ENCODE assay signal across 22 cellular contexts in genomic region chr2:20476950-20477349, GRCh38. TPM values are rescaled to one million over a fixed set of nuclear protein-coding genes. Genes with fewer than 3 reads are reported as not detected.
DNase-seq lines count a peak whose midpoint lies in the region; ATAC-seq and TF ChIP-seq lines count a peak whose summit lies in the region.
"Had no signal": no experiment of that assay in that cellular context is flagged by ENCODE, and none has a peak within 500 bp of the region (broad histone marks: within the 10 kb centered on the region; RNA-seq: fewer than 3 reads in every experiment).

No MANE protein-coding gene starts in this region.

- H3K27me3 ChIP-seq in left ventricle myocardium inferior (ENCODE audit: low read depth) = no peaks in the 10 kb centered on the region
- no peaks in the 10 kb centered on the region for H3K27me3 ChIP-seq in sigmoid colon
- H3K27me3 ChIP-seq: BLaER1 treated with 17β-estradiol and CSF1 and Interleukin-3, amounts not matched to agents 10 nM and 100 nM; SJSA1 had no signal

- no peak for TF ChIP-seq EP300 in sigmoid colon (IDR thresholded peaks at IDR 0.05)

- ATAC-seq in GM19397 (IDR thresholded peaks at IDR 0.05; ENCODE audit: unreplicated experiment) (no peak), HG03095 (IDR thresholded peaks at IDR 0.05; ENCODE audit: unreplicated experiment) (no peak), GM21381 (IDR thresholded peaks at IDR 0.05; ENCODE audit: unreplicated experiment) (no peak)
- ATAC-seq: HCT116, Panc1 had no signal

- peak overlapping the region; percentile 73 for H3K27ac ChIP-seq in left ventricle myocardium inferior (replicated peaks)
- peak overlapping the region in 1 of 4 donors; percentile 14 for H3K27ac ChIP-seq in sigmoid colon
- H3K27ac ChIP-seq: BLaER1 treated with 17β-estradiol and CSF1 and Interleukin-3, amounts not matched to agents 10 nM and 100 nM; SJSA1 had no signal

- intact Hi-C loops in left ventricle myocardium inferior (cut with micrococcal nuclease) (no loop called here), sigmoid colon (cut with DNase I) (no loop called here)

- WGBS in sigmoid colon, 2 donors = 83 to 93% methylated on average over 7 of the region's 7 CpGs

- H3K4me3 ChIP-seq in left ventricle myocardium inferior = no peak overlapping the region
- no peak overlapping the region for H3K4me3 ChIP-seq in sigmoid colon
- H3K4me3 ChIP-seq: BLaER1 treated with 17β-estradiol and CSF1 and Interleukin-3, amounts not matched to agents 10 nM and 100 nM; SJSA1 had no signal

- no peaks in the 10 kb centered on the region for H3K9me3 ChIP-seq in left ventricle myocardium inferior (replicated peaks)
- H3K9me3 ChIP-seq in sigmoid colon = no peaks in the 10 kb centered on the region
- H3K9me3 ChIP-seq: Caco-2, SJSA1 had no signal

- no peak for TF ChIP-seq CTCF in left ventricle myocardium inferior (IDR thresholded peaks at IDR 0.05; ENCODE audit: borderline replicate concordance)
- no peak for TF ChIP-seq CTCF in sigmoid colon (IDR thresholded peaks at IDR 0.05)

- no peak for TF ChIP-seq POLR2A in sigmoid colon (IDR thresholded peaks at IDR 0.05)

- peaks cover 11% of the 10 kb centered on the region for H3K4me1 ChIP-seq in left ventricle myocardium inferior
- H3K4me1 ChIP-seq in sigmoid colon = peaks cover 0 to 13% (median 5%) of the 10 kb centered on the region in 4 donors
- H3K4me1 ChIP-seq: SJSA1 had no signal

- H3K36me3 ChIP-seq in left ventricle myocardium inferior (no peaks in the 10 kb centered on the region), sigmoid colon (no peaks in the 10 kb centered on the region)
- H3K36me3 ChIP-seq: BLaER1 treated with 17β-estradiol and CSF1 and Interleukin-3, amounts not matched to agents 10 nM and 100 nM; SJSA1 had no signal

- peak; percentile 27 for DNase-seq in activated effector memory CD4-positive, alpha-beta T cell treated with anti-CD3 and anti-CD28 coated beads, Interleukin-2, amount 50 U/mL, for 16 hours
- DNase-seq in activated effector memory CD4-positive, alpha-beta T cell treated with Interleukin-2 at 50 U/mL for 16 hours = no peak
- DNase-seq in left ventricle myocardium inferior (no peak), sigmoid colon (peak; percentile 50), D341Med (ENCODE audit: low spot score) (no peak)
- DNase-seq: 8988T; Caco-2; CD4-positive, alpha-beta memory T cell; DMS153; MV-4-11; NCI-H1694; NCI-H2081 treated with DMSO at 0.1 percent for 48 hours; NCI-H2171 treated with DMSO at 0.1 percent for 48 hours; NCI-H524 treated with DMSO at 0.1 percent for 48 hours; NCI-H82 had no signal

RNA-seq across cellular contexts. Expression of gene RHOB, which starts 30.1 kb away (rescaled TPM):
- total RNA-seq in left ventricle myocardium inferior (193 TPM), sigmoid colon (1,000 to 10,000 TPM in 2 of 4 donors, 100 to 1,000 TPM in 2; 753 to 1,323 (median 1,092) TPM)
- 100 to 1,000 TPM in 2 of 3 donors, 10 to 100 TPM in 1; 60.6 to 200 (median 108) TPM for polyA plus RNA-seq in sigmoid colon

Comparison
In these comparisons a context has a peak if more than half of its experiments do, and no peak if none do; other contexts are left out.
1. DNase-seq: peak in activated effector memory CD4-positive, alpha-beta T cell treated with anti-CD3 and anti-CD28 coated beads, Interleukin-2, amount 50 U/mL, for 16 hours (single experiment) and sigmoid colon (single experiment); none in activated effector memory CD4-positive, alpha-beta T cell treated with Interleukin-2 at 50 U/mL for 16 hours (single experiment), left ventricle myocardium inferior (single experiment) and D341Med (single experiment).